In the genomic region with DNA sequence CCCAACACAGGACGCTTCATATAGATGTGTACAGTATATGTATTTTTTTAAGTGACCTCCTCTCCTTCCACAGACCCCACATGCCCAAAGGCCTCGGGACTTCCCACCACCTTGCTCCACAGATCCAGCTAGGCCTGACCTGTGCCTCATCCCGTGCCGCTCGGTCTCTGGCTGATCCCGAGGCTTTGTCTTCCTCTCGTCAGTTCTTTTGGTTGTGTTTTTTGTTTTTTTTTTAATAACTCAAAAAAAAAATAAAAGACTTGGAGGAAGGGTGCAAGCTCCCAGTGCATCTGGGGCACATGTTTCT, we compare ENCODE assay signal across 20 cellular contexts. TPM values are rescaled to one million over a fixed set of nuclear protein-coding genes. Genes with fewer than 3 reads are reported as not detected.
A peak's percentile ranks its signal among the peaks of the same experiment; 100 is the strongest.
DNase-seq lines count a peak whose midpoint lies in the region; ATAC-seq, FAIRE-seq and TF ChIP-seq lines count a peak whose summit lies in the region.
"Had no signal": no experiment of that assay in that cellular context is flagged by ENCODE, and none has a peak within 500 bp of the region (broad histone marks: within the 10 kb centered on the region; RNA-seq: fewer than 3 reads in every experiment).

No MANE protein-coding gene starts in this region.

- no peak for DNase-seq in CD4-positive, alpha-beta memory T cell
- no peak for DNase-seq in GM12892 (ENCODE audit: insufficient read length)
- no peak for DNase-seq in T-cell
- no peak for DNase-seq in mesenchymal stem cell
- no peak for DNase-seq in dermis blood vessel endothelial cell
- no peak for DNase-seq in H4 (ENCODE audit: low spot score)
- DNase-seq: BE2C, brain microvascular endothelial cell, DND-41, left lung, NCI-H1930, NCI-H510A, Right ventricle myocardium superior, upper lobe of left lung had no signal

- no peak overlapping the region for H3K23ac ChIP-seq in mesenchymal stem cell (ENCODE audit: low read length in 2 of 2)

- H3K4me2 ChIP-seq in mesenchymal stem cell (ENCODE audit: low read length, poor library complexity, severe bottlenecking), result no peak overlapping the region
- H3K4me2 ChIP-seq: smooth muscle cell had no signal

- intact Hi-C loops in CD4-positive, alpha-beta memory T cell (cut with micrococcal nuclease), result no loop called here

- no peak overlapping the region for H2BK120ac ChIP-seq in mesenchymal stem cell (ENCODE audit: low read depth, low read length)

- no peak overlapping the region for H2BK5ac ChIP-seq in mesenchymal stem cell (ENCODE audit: low read depth, low read length, poor library complexity, severe bottlenecking)

- H3K18ac ChIP-seq in mesenchymal stem cell (ENCODE audit: low read depth in 1 of 2, low read length in 2 of 2), result no peak overlapping the region

- H2AFZ ChIP-seq in mesenchymal stem cell (ENCODE audit: low read depth, low read length), result no peak overlapping the region

- no peaks in the 10 kb centered on the region for H3K4me1 ChIP-seq in CD4-positive, alpha-beta memory T cell (ENCODE audit: insufficient read depth, low read length)
- H3K4me1 ChIP-seq in mesenchymal stem cell (ENCODE audit: control insufficient read depth, insufficient read depth, low read depth, low read length), result peaks cover 2% of the 10 kb centered on the region
- H3K4me1 ChIP-seq: BE2C, left lung had no signal

- peaks cover 0 to 8% (median 0%) of the 10 kb centered on the region in 4 donors for H3K4me1 Mint-ChIP-seq in CD4-positive, alpha-beta memory T cell
- H3K4me1 Mint-ChIP-seq in T-cell, result peaks cover 0 to 10% (median 0%) of the 10 kb centered on the region in 3 donors
- H3K4me1 Mint-ChIP-seq: activated naive CD4-positive, alpha-beta T cell treated with anti-CD3 and anti-CD28 coated beads, Interleukin-2, amount 50 U/mL, for 24 hours had no signal

- H3K9me3 Mint-ChIP-seq in CD4-positive, alpha-beta memory T cell, result no peaks in the 10 kb centered on the region
- H3K9me3 Mint-ChIP-seq in T-cell, result no peaks in the 10 kb centered on the region
- H3K9me3 Mint-ChIP-seq: activated naive CD4-positive, alpha-beta T cell treated with anti-CD3 and anti-CD28 coated beads, Interleukin-2, amount 50 U/mL, for 24 hours had no signal

- 100% methylated on average over 4 of the region's 7 CpGs for WGBS in mesenchymal stem cell

- ATAC-seq in T-cell (replicated peaks in 1 of 4) (no peak), HG03378 (IDR thresholded peaks at IDR 0.05; ENCODE audit: unreplicated experiment) (no peak), GM18868 (IDR thresholded peaks at IDR 0.05; ENCODE audit: unreplicated experiment) (no peak)
- ATAC-seq: left lung had no signal

- H3K27ac Mint-ChIP-seq in CD4-positive, alpha-beta memory T cell, result peak overlapping the region in 5 of 7 donors; percentile 60 to 84 (median 82)
- H3K27ac Mint-ChIP-seq in T-cell, result peak overlapping the region; percentile 74 to 75

- H3K14ac ChIP-seq in mesenchymal stem cell (ENCODE audit: low read length in 2 of 2), result no peak overlapping the region

- H3K27ac ChIP-seq in CD4-positive, alpha-beta memory T cell (ENCODE audit: low read depth, low read length), result no peak overlapping the region
- H3K27ac ChIP-seq in mesenchymal stem cell (ENCODE audit: low read length, poor library complexity, severe bottlenecking), result no peak overlapping the region
- H3K27ac ChIP-seq: brain microvascular endothelial cell, HL-60, left lung had no signal

- no peak overlapping the region for H3K4me3 ChIP-seq in CD4-positive, alpha-beta memory T cell (ENCODE audit: low read length in 2 of 2)
- no peak overlapping the region for H3K4me3 ChIP-seq in mesenchymal stem cell (ENCODE audit: insufficient read depth in 1 of 2, low read depth in 1 of 2, low read length in 2 of 2)
- H3K4me3 ChIP-seq: left lung, smooth muscle cell, upper lobe of left lung had no signal

- no peak overlapping the region for H2AK5ac ChIP-seq in mesenchymal stem cell (ENCODE audit: low read length, severe bottlenecking)

- H3K79me1 ChIP-seq in mesenchymal stem cell (replicated peaks; ENCODE audit: low read length, poor library complexity, severe bottlenecking), result peaks cover 3% of the 10 kb centered on the region

- POLR2A ChIA-PET in CD4-positive, alpha-beta memory T cell (lab: Charles Lee; ENCODE audit: partially characterized antibody), result interaction anchor here (0.9 to 5.6 kb wide), 3 partner anchors 11 to 42 kb away, joined by 3 to 44 read pairs (median 3); a partner anchor contains a TSS
- POLR2A ChIA-PET in T-cell (lab: Charles Lee), result interaction anchor here (0.7 to 1.0 kb wide), 3 partner anchors 10 to 13 kb away, joined by 3 to 6 read pairs (median 4); a partner anchor contains a TSS

- CTCF ChIA-PET in CD4-positive, alpha-beta memory T cell (lab: Charles Lee; ENCODE audit: partially characterized antibody), result interaction anchor here (1.1 to 5.0 kb wide), 2 partner anchors 11 to 36 kb away, joined by 3 to 25 read pairs; a partner anchor contains a TSS
- CTCF ChIA-PET in T-cell (lab: Charles Lee), result interaction anchor here in 1 of 2 donors (0.6 to 1.2 kb wide), 2 partner anchors 11 to 651 kb away, joined by 4 to 6 read pairs; no protein-coding TSS in a partner anchor

- no peaks in the 10 kb centered on the region for H3K27me3 Mint-ChIP-seq in CD4-positive, alpha-beta memory T cell
- no peaks in the 10 kb centered on the region for H3K27me3 Mint-ChIP-seq in T-cell
- H3K27me3 Mint-ChIP-seq: activated naive CD4-positive, alpha-beta T cell treated with anti-CD3 and anti-CD28 coated beads, Interleukin-2, amount 50 U/mL, for 24 hours had no signal

- TF ChIP-seq POLR2A in GM12892 (IDR thresholded peaks at IDR 0.05; ENCODE audit: low read depth, low read length), result peak; percentile 11

- H3K4ac ChIP-seq in mesenchymal stem cell (ENCODE audit: low read depth in 1 of 2, low read length in 2 of 2), result no peak overlapping the region

- peaks cover 79% of the 10 kb centered on the region for H3K36me3 ChIP-seq in CD4-positive, alpha-beta memory T cell (ENCODE audit: insufficient read depth, low read length)
- peaks cover 76 to 79% of the 10 kb centered on the region in 2 experiments for H3K36me3 ChIP-seq in mesenchymal stem cell (ENCODE audit: control insufficient read depth in 1 of 2, insufficient read depth in 2 of 2, low read depth in 1 of 2, low read length in 2 of 2)

- H3K36me3 Mint-ChIP-seq in CD4-positive, alpha-beta memory T cell, result peaks cover 48 to 85% of the 10 kb centered on the region in 2 donors
- H3K36me3 Mint-ChIP-seq in T-cell, result peaks cover 48% of the 10 kb centered on the region

- H2BK15ac ChIP-seq in mesenchymal stem cell (ENCODE audit: low read depth, poor library complexity, severe bottlenecking), result no peak overlapping the region

- FAIRE-seq in GM12892 (lab: Jason Lieb, UNC), result no peak
- FAIRE-seq: H1 had no signal

- H4K8ac ChIP-seq in mesenchymal stem cell (ENCODE audit: low read length), result peak overlapping the region; percentile 2

- H2BK12ac ChIP-seq in mesenchymal stem cell (ENCODE audit: low read length in 2 of 2), result no peak overlapping the region

- no peaks in the 10 kb centered on the region for H3K9me3 ChIP-seq in CD4-positive, alpha-beta memory T cell (ENCODE audit: control insufficient read depth in 1 of 2, low read length in 2 of 2)
- H3K9me3 ChIP-seq in mesenchymal stem cell (ENCODE audit: control insufficient read depth, low read length), result no peaks in the 10 kb centered on the region
- H3K9me3 ChIP-seq: BE2C, left lung, upper lobe of left lung had no signal

- H3K27me3 ChIP-seq in CD4-positive, alpha-beta memory T cell (ENCODE audit: insufficient read depth, low read length), result no peaks in the 10 kb centered on the region
- H3K27me3 ChIP-seq in mesenchymal stem cell (ENCODE audit: control insufficient read depth in 1 of 2, insufficient read depth in 1 of 2, low read length in 2 of 2), result no peaks in the 10 kb centered on the region
- H3K27me3 ChIP-seq: BE2C, brain microvascular endothelial cell, left lung, upper lobe of left lung had no signal

- no peak overlapping the region for H4K91ac ChIP-seq in mesenchymal stem cell (ENCODE audit: low read length)

- H3K9ac ChIP-seq in mesenchymal stem cell (ENCODE audit: low read length), result no peak overlapping the region

- no peak overlapping the region for H3K4me3 Mint-ChIP-seq in CD4-positive, alpha-beta memory T cell
- peak overlapping the region in 1 of 3 donors; percentile 27 for H3K4me3 Mint-ChIP-seq in T-cell
- H3K4me3 Mint-ChIP-seq: activated naive CD4-positive, alpha-beta T cell treated with anti-CD3 and anti-CD28 coated beads, Interleukin-2, amount 50 U/mL, for 24 hours had no signal

RNA-seq across cellular contexts. Expression of a gene that starts 12.7 kb away (rescaled TPM):
- 100 to 1,000 TPM; 178 to 181 TPM for total RNA-seq in CD4-positive, alpha-beta memory T cell
- polyA plus RNA-seq in CD4-positive, alpha-beta memory T cell, result 100 to 1,000 TPM; 295 to 703 TPM
- 2,617 TPM for polyA plus RNA-seq in GM12892 (2012; ENCODE audit: missing spikeins)
- total RNA-seq in T-cell (100 to 1,000 TPM; 201 to 512 (median 406) TPM), dermis blood vessel endothelial cell (2.8 and 4.8 TPM in 2 replicates)
- polyA plus RNA-seq in mesenchymal stem cell (2013, experiment 1 of 2), result 0.43 TPM
- 0.36 TPM for polyA plus RNA-seq in mesenchymal stem cell (2013, experiment 2 of 2)
- total RNA-seq in H4 (2014; rRNA removed; shearing (Covaris generic)), result 1.6 and 11.7 TPM in 2 replicates

RNA-seq across cellular contexts. Expression of a gene that starts 42.5 kb away (rescaled TPM):
- 10 to 100 TPM; 53.8 to 59.9 TPM for total RNA-seq in CD4-positive, alpha-beta memory T cell
- polyA plus RNA-seq in CD4-positive, alpha-beta memory T cell, result 10 to 100 TPM in 1 of 2 donors, under 1 TPM in 1; 0.21 to 30.8 TPM
- 24.4 TPM for polyA plus RNA-seq in GM12892 (2012; ENCODE audit: missing spikeins)
- 10 to 100 TPM; 50.4 to 67.8 (median 58.4) TPM for total RNA-seq in T-cell
- polyA plus RNA-seq in mesenchymal stem cell (2013, experiment 1 of 2), result 14.3 TPM
- polyA plus RNA-seq in mesenchymal stem cell (2013, experiment 2 of 2), result 13.1 TPM
- 14.3 and 28.4 TPM in 2 replicates for total RNA-seq in dermis blood vessel endothelial cell
- 23.6 and 32.9 TPM in 2 replicates for total RNA-seq in H4 (2014; rRNA removed; shearing (Covaris generic))

RNA-seq across cellular contexts. Expression of a gene that starts 49.6 kb away (rescaled TPM):
- total RNA-seq in CD4-positive, alpha-beta memory T cell, result 1,000 to 10,000 TPM; 5,260 to 5,575 TPM
- polyA plus RNA-seq in CD4-positive, alpha-beta memory T cell, result 1,000 to 10,000 TPM; 7,865 to 9,996 TPM
- polyA plus RNA-seq in GM12892 (2012; ENCODE audit: missing spikeins), result 4,425 TPM
- total RNA-seq in T-cell, result 1,000 to 10,000 TPM; 4,124 to 5,450 (median 5,009) TPM
- 3,588 TPM for polyA plus RNA-seq in mesenchymal stem cell (2013, experiment 1 of 2)
- polyA plus RNA-seq in mesenchymal stem cell (2013, experiment 2 of 2), result 3,623 TPM
- total RNA-seq in dermis blood vessel endothelial cell, result 1,615 and 3,652 TPM in 2 replicates
- total RNA-seq in H4 (2014; rRNA removed; shearing (Covaris generic)), result 2,476 and 2,863 TPM in 2 replicates

Comparison
In these comparisons a context has a peak if more than half of its experiments do, and no peak if none do; other contexts are left out.
1. RNA of a gene that starts 12.7 kb away (total RNA-seq): 201 to 512 TPM in T-cell and 178 to 181 TPM in CD4-positive, alpha-beta memory T cell; 2.8 to 4.8 TPM in dermis blood vessel endothelial cell and 1.6 to 11.7 TPM in H4; every median in the first group is over 10 times any median in the second.